In the genomic region with DNA sequence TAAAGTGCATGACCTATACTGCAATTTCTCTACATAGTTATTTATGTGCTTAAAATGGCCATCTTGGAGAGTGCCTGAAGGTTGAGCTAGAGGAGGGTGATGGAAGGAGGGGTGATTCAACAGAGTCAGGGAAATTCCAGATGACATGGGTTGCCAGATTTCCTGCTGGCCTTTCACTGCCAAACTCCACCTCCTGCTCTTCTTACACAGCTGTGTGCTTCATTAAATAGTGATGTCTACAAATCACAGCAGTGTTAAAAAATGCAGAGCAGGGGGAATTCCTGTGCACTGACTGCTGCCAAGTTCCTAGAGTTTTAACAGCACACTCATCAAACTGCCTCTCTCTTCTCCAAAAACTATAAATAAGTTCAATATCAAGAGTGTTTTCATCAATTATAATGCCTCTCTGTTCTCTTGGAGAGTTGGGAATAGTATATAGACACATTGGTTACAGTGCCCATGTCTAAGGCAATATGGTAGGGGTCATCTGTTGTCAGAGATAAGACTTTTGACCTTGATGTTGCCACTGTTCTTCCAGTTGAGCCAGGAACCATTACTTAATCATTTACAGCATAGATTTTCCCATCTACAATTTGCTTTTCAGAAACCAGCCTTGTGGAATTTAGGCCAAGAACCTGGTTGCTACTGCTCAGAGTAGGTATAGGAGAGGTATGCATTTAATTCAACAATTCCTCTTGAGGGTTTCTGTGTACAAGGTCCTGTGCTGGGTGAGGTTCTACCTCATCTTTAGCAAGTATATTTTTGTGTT, we compare ENCODE assay signal across 9 cellular contexts.
DNase-seq lines count a peak whose midpoint lies in the region; ATAC-seq and TF ChIP-seq lines count a peak whose summit lies in the region.
"Had no signal": no experiment of that assay in that cellular context is flagged by ENCODE, and none has a peak within 500 bp of the region (broad histone marks: within the 10 kb centered on the region; RNA-seq: fewer than 3 reads in every experiment).

No MANE protein-coding gene starts in this region.

- H3K36me3 ChIP-seq in MG63 (no peaks in the 10 kb centered on the region), sigmoid colon (no peaks in the 10 kb centered on the region)

- peak; percentile 84 for ATAC-seq in activated CD4-positive, alpha-beta T cell treated with anti-CD3 and anti-CD28 coated beads for 36 hours
- ATAC-seq in esophagus mucosa (peak; percentile 92), GM19467 (IDR thresholded peaks at IDR 0.05; ENCODE audit: unreplicated experiment) (no peak)

- intact Hi-C loops in activated CD4-positive, alpha-beta T cell treated with anti-CD3 and anti-CD28 coated beads for 36 hours (cut with DNase I, micrococcal nuclease) = no loop called here
- intact Hi-C loops in sigmoid colon (cut with DNase I) = no loop called here
- intact Hi-C loops in posterior vena cava (cut with DNase I) = no loop called here

- H3K27me3 Mint-ChIP-seq in activated CD4-positive, alpha-beta T cell treated with anti-CD3 and anti-CD28 coated beads for 36 hours = no peaks in the 10 kb centered on the region
- no peaks in the 10 kb centered on the region for H3K27me3 Mint-ChIP-seq in type B pancreatic cell

- no peaks in the 10 kb centered on the region for H3K36me3 Mint-ChIP-seq in activated CD4-positive, alpha-beta T cell treated with anti-CD3 and anti-CD28 coated beads for 36 hours (ENCODE audit: low read depth)
- peaks cover 4% of the 10 kb centered on the region for H3K36me3 Mint-ChIP-seq in type B pancreatic cell

- peaks cover 14% of the 10 kb centered on the region for H3K4me1 Mint-ChIP-seq in activated CD4-positive, alpha-beta T cell treated with anti-CD3 and anti-CD28 coated beads for 36 hours
- H3K4me1 Mint-ChIP-seq in type B pancreatic cell (ENCODE audit: unreplicated experiment) = peaks cover 35% of the 10 kb centered on the region

- CTCF ChIA-PET in activated CD4-positive, alpha-beta T cell treated with anti-CD3 and anti-CD28 coated beads for 36 hours (lab: Charles Lee) = interaction anchor here (0.6 to 1.0 kb wide), 2 partner anchors 8 to 438 kb away, joined by 3 to 4 read pairs; no protein-coding TSS in a partner anchor

- H3K27ac Mint-ChIP-seq in activated CD4-positive, alpha-beta T cell treated with anti-CD3 and anti-CD28 coated beads for 36 hours = no peak overlapping the region
- H3K27ac Mint-ChIP-seq in type B pancreatic cell = no peak overlapping the region

- H3K4me3 Mint-ChIP-seq in activated CD4-positive, alpha-beta T cell treated with anti-CD3 and anti-CD28 coated beads for 36 hours = no peak overlapping the region
- H3K4me3 Mint-ChIP-seq in type B pancreatic cell = no peak overlapping the region

- H3K27me3 ChIP-seq in MG63 = no peaks in the 10 kb centered on the region
- no peaks in the 10 kb centered on the region for H3K27me3 ChIP-seq in sigmoid colon

- POLR2A ChIA-PET in activated CD4-positive, alpha-beta T cell treated with anti-CD3 and anti-CD28 coated beads for 36 hours (lab: Charles Lee) = no interaction called here

- peak; percentile 13 for DNase-seq in activated CD4-positive, alpha-beta T cell treated with anti-CD3 and anti-CD28 coated beads for 36 hours
- DNase-seq in activated CD4-positive, alpha-beta T cell treated with anti-CD3 and anti-CD28 coated beads for 4 hours = no peak
- DNase-seq in MG63 (peak; percentile 93), sigmoid colon (peak; percentile 72), type B pancreatic cell (ENCODE audit: extremely low spot score, unreplicated experiment) (no peak), posterior vena cava (ENCODE audit: low spot score) (no peak)

- H3K27ac ChIP-seq in sigmoid colon = no peak overlapping the region
- H3K27ac ChIP-seq: C4-2B had no signal

- H3K9me3 Mint-ChIP-seq in activated CD4-positive, alpha-beta T cell treated with anti-CD3 and anti-CD28 coated beads for 36 hours (ENCODE audit: low read depth) = no peaks in the 10 kb centered on the region
- H3K9me3 Mint-ChIP-seq in type B pancreatic cell = peaks cover 9% of the 10 kb centered on the region

- H3K9me3 ChIP-seq in MG63 = no peaks in the 10 kb centered on the region
- no peaks in the 10 kb centered on the region for H3K9me3 ChIP-seq in sigmoid colon

- TF ChIP-seq EP300 in sigmoid colon (IDR thresholded peaks at IDR 0.05) = peak in 3 of 4 donors; percentile 47 to 90 (median 64)

- no peak for TF ChIP-seq CTCF in sigmoid colon (IDR thresholded peaks at IDR 0.05)
- TF ChIP-seq CTCF in type B pancreatic cell (conservative IDR thresholded peaks at IDR 0.05) = no peak

- no peak for TF ChIP-seq POLR2A in sigmoid colon (IDR thresholded peaks at IDR 0.05)

- no peak overlapping the region for H3K4me3 ChIP-seq in MG63
- no peak overlapping the region for H3K4me3 ChIP-seq in sigmoid colon

- H3K4me1 ChIP-seq in sigmoid colon = peaks cover 0 to 30% (median 15%) of the 10 kb centered on the region in 4 donors

Comparison
In these comparisons a context has a peak if more than half of its experiments do, and no peak if none do; other contexts are left out.
1. DNase-seq: peak in activated CD4-positive, alpha-beta T cell treated with anti-CD3 and anti-CD28 coated beads for 36 hours (single experiment), MG63 (single experiment) and sigmoid colon (single experiment); none in activated CD4-positive, alpha-beta T cell treated with anti-CD3 and anti-CD28 coated beads for 4 hours (0 of 2), type B pancreatic cell (single experiment) and posterior vena cava (single experiment).